1 cellular context compared by ENCODE assay signal in genomic region chr3:194003128-194004057, GRCh38.
TF ChIP-seq lines count a peak whose summit lies in the region.

No MANE protein-coding gene starts in this region.

TF ChIP-seq in SK-N-SH, 30 proteins besides CTCF, POLR2A, EP300 and RAD21 (continued from another document):
- TF ChIP-seq RCOR1 (IDR thresholded peaks at IDR 0.05; ENCODE audit: low read length) (peak; percentile 60; the same call in 1 of the 2 replicates), TEAD4 (IDR thresholded peaks at IDR 0.05; ENCODE audit: borderline replicate concordance, insufficient read depth) (peak; percentile 37; the same call in 1 of the 2 replicates), TCF12 (IDR thresholded peaks at IDR 0.05) (no peak), ZBTB33 (IDR thresholded peaks at IDR 0.05; ENCODE audit: borderline replicate concordance, low read depth) (no peak), NFIC (IDR thresholded peaks at IDR 0.05; ENCODE audit: borderline replicate concordance) (peak; percentile 28), MXI1 (IDR thresholded peaks at IDR 0.05; ENCODE audit: low read depth, low read length) (0 out of 2 replicates have a peak, but pooled peaks have one; percentile 18), MEF2A (IDR thresholded peaks at IDR 0.05; ENCODE audit: borderline replicate concordance, low read depth) (peak; percentile 10; the same call in 1 of the 2 replicates), YY1 (IDR thresholded peaks at IDR 0.05; ENCODE audit: low read depth) (no peak), CHD2 (IDR thresholded peaks at IDR 0.05; ENCODE audit: low read length, partially characterized antibody) (peak; percentile 40), POLR2AphosphoS5 (IDR thresholded peaks at IDR 0.05; ENCODE audit: low read depth, low read length) (no peak), JUND (IDR thresholded peaks at IDR 0.05) (no peak), EZH2phosphoT487 (IDR thresholded peaks at IDR 0.05; ENCODE audit: borderline replicate concordance, low read depth) (no peak), NRF1 (IDR thresholded peaks at IDR 0.05; ENCODE audit: low read depth, low read length) (no peak)
- TF ChIP-seq, protein P1, sequence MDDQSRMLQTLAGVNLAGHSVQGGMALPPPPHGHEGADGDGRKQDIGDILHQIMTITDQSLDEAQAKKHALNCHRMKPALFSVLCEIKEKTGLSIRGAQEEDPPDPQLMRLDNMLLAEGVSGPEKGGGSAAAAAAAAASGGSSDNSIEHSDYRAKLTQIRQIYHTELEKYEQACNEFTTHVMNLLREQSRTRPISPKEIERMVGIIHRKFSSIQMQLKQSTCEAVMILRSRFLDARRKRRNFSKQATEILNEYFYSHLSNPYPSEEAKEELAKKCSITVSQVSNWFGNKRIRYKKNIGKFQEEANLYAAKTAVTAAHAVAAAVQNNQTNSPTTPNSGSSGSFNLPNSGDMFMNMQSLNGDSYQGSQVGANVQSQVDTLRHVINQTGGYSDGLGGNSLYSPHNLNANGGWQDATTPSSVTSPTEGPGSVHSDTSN (IDR thresholded peaks at IDR 0.05): peak; percentile 53
- TF ChIP-seq, protein P2, sequence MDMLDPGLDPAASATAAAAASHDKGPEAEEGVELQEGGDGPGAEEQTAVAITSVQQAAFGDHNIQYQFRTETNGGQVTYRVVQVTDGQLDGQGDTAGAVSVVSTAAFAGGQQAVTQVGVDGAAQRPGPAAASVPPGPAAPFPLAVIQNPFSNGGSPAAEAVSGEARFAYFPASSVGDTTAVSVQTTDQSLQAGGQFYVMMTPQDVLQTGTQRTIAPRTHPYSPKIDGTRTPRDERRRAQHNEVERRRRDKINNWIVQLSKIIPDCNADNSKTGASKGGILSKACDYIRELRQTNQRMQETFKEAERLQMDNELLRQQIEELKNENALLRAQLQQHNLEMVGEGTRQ (IDR thresholded peaks at IDR 0.05; ENCODE audit: borderline replicate concordance, low read depth, low read length): no peak
